ENCODE assay signal across 19 cellular contexts in the genomic region with DNA sequence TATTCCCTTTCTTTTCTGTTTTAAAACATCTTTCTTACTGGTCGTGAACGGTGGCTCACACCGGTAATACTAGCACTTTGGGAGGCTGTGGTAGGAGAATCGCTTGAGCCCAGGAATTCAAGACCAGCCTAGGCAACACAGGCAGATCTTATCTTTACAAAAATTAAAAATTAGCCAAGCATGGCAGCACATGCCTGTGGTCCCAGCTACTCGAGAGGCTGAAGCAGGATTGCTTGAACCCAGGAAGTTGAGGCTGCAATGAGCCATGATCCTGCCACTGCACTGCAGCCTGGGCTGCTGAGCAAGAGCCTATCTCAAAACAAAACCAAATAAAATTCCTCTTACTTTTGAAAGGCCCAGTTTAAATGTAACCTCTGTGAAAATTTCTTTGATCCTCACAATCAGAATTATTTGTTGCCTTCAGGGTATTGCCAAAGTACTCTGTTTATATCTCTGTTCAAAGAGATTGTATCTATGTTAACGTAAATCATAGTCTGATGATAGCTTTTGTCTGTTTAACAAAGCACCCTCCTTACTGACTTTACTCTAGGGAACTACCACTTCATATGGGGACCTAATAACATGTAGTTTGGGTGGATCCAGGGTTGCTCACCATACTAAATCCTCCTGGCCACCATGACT.
"Had no signal": no experiment of that assay in that cellular context is flagged by ENCODE, and none has a peak within 500 bp of the region (broad histone marks: within the 10 kb centered on the region; RNA-seq: fewer than 3 reads in every experiment).

No MANE protein-coding gene starts in this region.

- H3K4me1 Mint-ChIP-seq: activated naive CD4-positive, alpha-beta T cell treated with anti-CD3 and anti-CD28 coated beads, Interleukin-2, amount 10 ng/mL, durations not matched to agents 7 days and 5 days; neural crest cell had no signal

- H3K27me3 ChIP-seq: body of pancreas, foreskin keratinocyte, ovary, sigmoid colon, transverse colon had no signal

- H3K27ac ChIP-seq: body of pancreas, coronary artery, foreskin keratinocyte, ovary, sigmoid colon, transverse colon, WERI-Rb-1 had no signal

- H3K4me3 ChIP-seq: body of pancreas, coronary artery, ovary, sigmoid colon, transverse colon had no signal

- H3K27ac Mint-ChIP-seq: activated CD4-positive, alpha-beta T cell treated with anti-CD3 and anti-CD28 coated beads, Interleukin-2, amount 10 ng/mL, durations not matched to agents 24 days and 14 days; activated naive CD4-positive, alpha-beta T cell treated with anti-CD3 and anti-CD28 coated beads, Interleukin-2, amount 10 ng/mL, durations not matched to agents 7 days and 5 days; activated T-helper 2 cell treated with anti-CD3 and anti-CD28 coated beads, Interferon-gamma antibody, Interleukin-2, Interleukin-4, amounts not matched to agents 10 μg/mL and 5 μg/mL and 100 μg/mL, durations not matched to agents 14 hours and 24 hours and 36 hours had no signal

- H3K36me3 ChIP-seq: ovary, sigmoid colon, transverse colon had no signal

- DNase-seq: activated CD4-positive, alpha-beta T cell treated with anti-CD3 and anti-CD28 coated beads, Interleukin-2, amount 10 ng/mL, durations not matched to agents 24 days and 14 days; activated naive CD4-positive, alpha-beta T cell treated with anti-CD3 and anti-CD28 coated beads, Interleukin-2, amount 10 ng/mL, durations not matched to agents 7 days and 5 days; body of pancreas; central memory CD4-positive, alpha-beta T cell; effector CD4-positive, alpha-beta T cell; head of caudate nucleus; left ventricle myocardium superior; mesendoderm; ovary; sigmoid colon; stimulated activated CD4-positive, alpha-beta T cell treated with anti-CD3 and anti-CD28 coated beads, Interleukin-2, amount 100 ng/mL, for 24 hours; stimulated activated naive CD4-positive, alpha-beta T cell; substantia nigra; transverse colon; WERI-Rb-1 had no signal

- H3K9me3 Mint-ChIP-seq: activated CD4-positive, alpha-beta T cell treated with anti-CD3 and anti-CD28 coated beads, Interleukin-2, amount 10 ng/mL, durations not matched to agents 24 days and 14 days; neural crest cell had no signal

- H3K4me3 Mint-ChIP-seq: activated CD4-positive, alpha-beta T cell treated with anti-CD3 and anti-CD28 coated beads, Interleukin-2, amount 10 ng/mL, durations not matched to agents 24 days and 14 days; activated naive CD4-positive, alpha-beta T cell treated with anti-CD3 and anti-CD28 coated beads, Interleukin-2, amount 10 ng/mL, durations not matched to agents 7 days and 5 days; neural crest cell had no signal

- H3K9me3 ChIP-seq: body of pancreas, ovary, sigmoid colon, transverse colon had no signal

- H3K4me1 ChIP-seq: foreskin keratinocyte had no signal

- ATAC-seq: body of pancreas, left ventricle myocardium superior had no signal

- H3K27me3 Mint-ChIP-seq: activated CD4-positive, alpha-beta T cell treated with anti-CD3 and anti-CD28 coated beads, Interleukin-2, amount 10 ng/mL, durations not matched to agents 24 days and 14 days; activated naive CD4-positive, alpha-beta T cell treated with anti-CD3 and anti-CD28 coated beads, Interleukin-2, amount 10 ng/mL, durations not matched to agents 7 days and 5 days had no signal
